Comparison of ENCODE assay signal across 19 cellular contexts in genomic region chr20:24963672-24964517, GRCh38. TPM values are rescaled to one million over a fixed set of nuclear protein-coding genes. Genes with fewer than 3 reads are reported as not detected.
A peak's percentile ranks its signal among the peaks of the same experiment; 100 is the strongest.
DNase-seq lines count a peak whose midpoint lies in the region; ATAC-seq, FAIRE-seq and TF ChIP-seq lines count a peak whose summit lies in the region.
"Had no signal": no experiment of that assay in that cellular context is flagged by ENCODE, and none has a peak within 500 bp of the region (broad histone marks: within the 10 kb centered on the region; RNA-seq: fewer than 3 reads in every experiment).

No MANE protein-coding gene starts in this region.

- H3K36me3 Mint-ChIP-seq in activated T-helper 17 cell treated with anti-CD3 and anti-CD28 coated beads, Interleukin-2, amount 50 U/mL, for 72 hours (ENCODE audit: low read depth) = peaks cover 96% of the 10 kb centered on the region

- intact Hi-C loops in HepG2 (cut with micrococcal nuclease; ENCODE audit: unreplicated experiment) = no loop called here
- intact Hi-C loops in right lobe of liver (cut with DNase I) = no loop called here
- intact Hi-C loops in aorta (cut with DNase I) = no loop called here

- H3K4me3 ChIP-seq in HepG2 (replicated peaks in 1 of 3; ENCODE audit: insufficient read depth in 1 of 3, low read depth in 2 of 3, low read length in 3 of 3) = no peak overlapping the region
- no peak overlapping the region for H3K4me3 ChIP-seq in right lobe of liver
- no peak overlapping the region for H3K4me3 ChIP-seq in aorta (ENCODE audit: low read length in 2 of 2)
- H3K4me3 ChIP-seq: HAP-1, stomach had no signal

- TF ChIP-seq EP300 in HepG2 (IDR thresholded peaks at IDR 0.05; ENCODE audit: low read depth in 2 of 2, low read length in 2 of 2) = no peak
- no peak for TF ChIP-seq EP300 in HepG2 (CRISPR knock-in tag; IDR thresholded peaks at IDR 0.05; ENCODE audit: borderline replicate concordance)

- peaks cover 14% of the 10 kb centered on the region for H3K4me1 Mint-ChIP-seq in activated T-helper 17 cell treated with anti-CD3 and anti-CD28 coated beads, Interleukin-2, amount 50 U/mL, for 72 hours
- H3K4me1 Mint-ChIP-seq: mesothelial cell of epicardium had no signal

- peak overlapping the region; percentile 74 for H3K27ac Mint-ChIP-seq in activated T-helper 17 cell treated with anti-CD3 and anti-CD28 coated beads, Interleukin-2, amount 50 U/mL, for 72 hours
- H3K27ac Mint-ChIP-seq: activated naive CD4-positive, alpha-beta T cell treated with anti-CD3 and anti-CD28 coated beads, Interleukin-2, amount 50 U/mL, for 24 hours; mesothelial cell of epicardium had no signal

- peaks cover 40 to 82% of the 10 kb centered on the region in 2 experiments for H3K36me3 ChIP-seq in HepG2 (replicated peaks in 1 of 2; ENCODE audit: control insufficient read depth in 1 of 2, insufficient read depth in 2 of 2, low read length in 2 of 2)
- H3K36me3 ChIP-seq in right lobe of liver = peaks cover 0 to 92% (median 44%) of the 10 kb centered on the region in 4 donors
- H3K36me3 ChIP-seq in aorta (ENCODE audit: control insufficient read depth in 1 of 2, insufficient read depth in 2 of 2, low read length in 1 of 2) = peaks cover 0 to 6% of the 10 kb centered on the region in 2 donors

- H3K4me3 Mint-ChIP-seq in activated T-helper 17 cell treated with anti-CD3 and anti-CD28 coated beads, Interleukin-2, amount 50 U/mL, for 72 hours = no peak overlapping the region
- H3K4me3 Mint-ChIP-seq: activated naive CD4-positive, alpha-beta T cell treated with anti-CD3 and anti-CD28 coated beads, Interleukin-2, amount 50 U/mL, for 24 hours; mesothelial cell of epicardium had no signal

- no TSS peak for BruUV-seq in HepG2 (replicated peaks; lab: Mats Ljungman, UMichigan)

- no peaks in the 10 kb centered on the region for H4K20me1 ChIP-seq in HepG2 (ENCODE audit: insufficient read depth, low read length)

- H3K4me1 ChIP-seq in HepG2 (ENCODE audit: insufficient read depth, low read length) (no peaks in the 10 kb centered on the region), right lobe of liver (no peaks in the 10 kb centered on the region), aorta (ENCODE audit: control insufficient read depth in 1 of 2, insufficient read depth in 2 of 2, low read length in 2 of 2) (no peaks in the 10 kb centered on the region)
- H3K4me1 ChIP-seq: HAP-1, stomach had no signal

- H2AFZ ChIP-seq in HepG2 (ENCODE audit: low read length) = no peak overlapping the region

- WGBS in HepG2 (ENCODE audit: low lambda C conversion rate) = 97% methylated on average over 20 of the region's 21 CpGs
- 93% methylated on average over 3 of the region's 21 CpGs for WGBS in right lobe of liver (ENCODE audit: insufficient coverage, low coverage, low lambda C conversion rate, missing lambda C conversion rate)
- WGBS in aorta, 2 donors = 96% methylated on average over 21 of the region's 21 CpGs

- no peak overlapping the region for H3K9ac ChIP-seq in HepG2 (ENCODE audit: insufficient read depth, low read depth, low read length)

- H3K27ac ChIP-seq in HepG2 (ENCODE audit: extremely low read length, insufficient read depth, low read length) (no peak overlapping the region), right lobe of liver (no peak overlapping the region), aorta (ENCODE audit: low read depth in 1 of 2, low read length in 2 of 2) (no peak overlapping the region)
- H3K27ac ChIP-seq: stomach had no signal

- no peaks in the 10 kb centered on the region for H3K79me2 ChIP-seq in HepG2 (ENCODE audit: insufficient read depth, low read length)

- TF ChIP-seq RAD21 in HepG2 (CRISPR knock-in tag; IDR thresholded peaks at IDR 0.05) = no peak

- TF ChIP-seq CTCF in HepG2 (CRISPR knock-in tag; IDR thresholded peaks at IDR 0.05) (no peak), right lobe of liver (IDR thresholded peaks at IDR 0.05) (no peak)

- TF ChIP-seq POLR2A in HepG2 (IDR thresholded peaks at IDR 0.05; ENCODE audit: insufficient read depth in 1 of 2, low read depth in 2 of 2, low read length in 2 of 2) = no peak
- TF ChIP-seq POLR2A in right lobe of liver (IDR thresholded peaks at IDR 0.05) = no peak

- in situ Hi-C loops in HepG2 (cut with HindIII; ENCODE audit: extremely low pct_ligation_motif_present, low pct_unique_long_range_greater_than_20kb) = no loop called here

- POLR2A ChIA-PET in HepG2 (lab: Yijun Ruan, JAX) = no interaction called here

- no peak for FAIRE-seq in HepG2 (lab: Jason Lieb, UNC)
- FAIRE-seq: urothelium cell line had no signal

- CTCF ChIA-PET in HepG2 (lab: Yijun Ruan, JAX; ENCODE audit: low intra/inter-chr PET ratio, low total read pairs) = no interaction called here

- ATAC-seq in HepG2 (no peak), right lobe of liver (no peak), aorta (ENCODE audit: low FRiP score) (peak; percentile 22), GM18511 (IDR thresholded peaks at IDR 0.05; ENCODE audit: unreplicated experiment) (no peak)
- ATAC-seq in activated T-helper 17 cell treated with anti-CD3 and anti-CD28 coated beads, Interleukin-2, amount 50 U/mL, for 72 hours (replicated peaks) = no peak
- ATAC-seq: Right ventricle myocardium inferior had no signal

- H3K27me3 Mint-ChIP-seq in activated T-helper 17 cell treated with anti-CD3 and anti-CD28 coated beads, Interleukin-2, amount 50 U/mL, for 72 hours = no peaks in the 10 kb centered on the region
- H3K27me3 Mint-ChIP-seq: activated naive CD4-positive, alpha-beta T cell treated with anti-CD3 and anti-CD28 coated beads, Interleukin-2, amount 50 U/mL, for 24 hours had no signal

- no peaks in the 10 kb centered on the region for H3K9me3 ChIP-seq in HepG2 (ENCODE audit: low read length)
- no peaks in the 10 kb centered on the region for H3K9me3 ChIP-seq in right lobe of liver
- no peaks in the 10 kb centered on the region for H3K9me3 ChIP-seq in aorta (ENCODE audit: control insufficient read depth, low read length)
- H3K9me3 ChIP-seq: HAP-1, stomach had no signal

- H3K27me3 ChIP-seq in HepG2 (ENCODE audit: control insufficient read depth in 1 of 2, insufficient read depth in 2 of 2, low read length in 2 of 2) (no peaks in the 10 kb centered on the region), right lobe of liver (no peaks in the 10 kb centered on the region), aorta (ENCODE audit: control insufficient read depth in 1 of 2, insufficient read depth in 2 of 2, low read length in 1 of 2) (no peaks in the 10 kb centered on the region)
- H3K27me3 ChIP-seq: stomach had no signal

- no peak for DNase-seq in HepG2 (ENCODE audit: low spot score)
- DNase-seq in right lobe of liver = no peak
- peak; percentile 4 for DNase-seq in mucosa of gallbladder (ENCODE audit: low spot score)
- DNase-seq in aorta = no peak
- DNase-seq in HT-29 (ENCODE audit: low spot score) = no peak
- DNase-seq in NCI-H1092 (lab: John Stamatoyannopoulos, UW) = no peak
- DNase-seq: foreskin melanocyte, NCI-H1930, stomach had no signal

- H3K4me2 ChIP-seq in HepG2 (ENCODE audit: low read depth, low read length) = no peak overlapping the region

- H3K9me3 Mint-ChIP-seq in activated T-helper 17 cell treated with anti-CD3 and anti-CD28 coated beads, Interleukin-2, amount 50 U/mL, for 72 hours = no peaks in the 10 kb centered on the region
- H3K9me3 Mint-ChIP-seq: activated naive CD4-positive, alpha-beta T cell treated with anti-CD3 and anti-CD28 coated beads, Interleukin-2, amount 50 U/mL, for 24 hours; mesothelial cell of epicardium had no signal

RNA-seq across cellular contexts. Expression of gene CST7, which starts 14.8 kb away (rescaled TPM):
- total RNA-seq in HepG2 (2016; rRNA removed; fragmentation: Illumina TruSeq; extraction: Trizol) (not detected in 2 replicates), right lobe of liver (1 to 10 TPM; 1.1 to 4.6 (median 1.5) TPM), mucosa of gallbladder (4.3 TPM), aorta (1 to 10 TPM; 3.1 to 4.6 TPM)
- not detected in 2 replicates for total RNA-seq in HepG2 (2016; cell fraction: cytosol; rRNA removed; fragmentation: Illumina TruSeq; extraction: Trizol; ENCODE audit: low read depth)
- not detected in 2 replicates for total RNA-seq in HepG2 (2016; cell fraction: insoluble cytoplasmic fraction; rRNA removed; fragmentation: Illumina TruSeq; extraction: Trizol)
- not detected in 2 replicates for total RNA-seq in HepG2 (2016; cell fraction: membrane; rRNA removed; fragmentation: Illumina TruSeq; extraction: Trizol)
- total RNA-seq in HepG2 (2016; cell fraction: nucleus; rRNA removed; fragmentation: Illumina TruSeq; extraction: Trizol) = not detected in 2 replicates
- polyA plus RNA-seq in HepG2 (2011; rRNA removed) (not detected in 2 replicates), aorta (1 to 10 TPM; 1.0 to 3.9 TPM)
- polyA plus RNA-seq in HepG2 (2011; cell fraction: cytosol; rRNA removed) = not detected in 2 replicates
- polyA plus RNA-seq in HepG2 (2011; cell fraction: nucleus; rRNA removed) = not detected in 2 replicates
- not detected in 2 replicates for polyA plus RNA-seq in HepG2 (2012)
- polyA plus RNA-seq in HepG2 (2016; cell fraction: cytosol; fragmentation: Illumina TruSeq; extraction: Trizol; ENCODE audit: low read depth) = not detected in 2 replicates
- not detected in 2 replicates for polyA plus RNA-seq in HepG2 (2016; cell fraction: insoluble cytoplasmic fraction; fragmentation: Illumina TruSeq; extraction: Trizol; ENCODE audit: low read depth)
- not detected in 2 replicates for polyA plus RNA-seq in HepG2 (2016; cell fraction: membrane; fragmentation: Illumina TruSeq; extraction: Trizol; ENCODE audit: low read depth)
- not detected in 2 replicates for polyA plus RNA-seq in HepG2 (2016; cell fraction: nucleus; fragmentation: Illumina TruSeq; extraction: Trizol; ENCODE audit: insufficient read depth, low read depth)
- polyA minus RNA-seq in HepG2 (2011; rRNA and poly(A)+ RNA removed; ENCODE audit: low replicate concordance) = not detected in 2 replicates
- polyA minus RNA-seq in HepG2 (2011; cell fraction: cytosol; rRNA and poly(A)+ RNA removed) = not detected in 2 replicates
- not detected in 2 replicates for polyA minus RNA-seq in HepG2 (2011; cell fraction: nucleus; rRNA and poly(A)+ RNA removed)
- total RNA-seq in activated T-helper 17 cell treated with anti-CD3 and anti-CD28 coated beads, Interleukin-2, amount 50 U/mL, for 72 hours = 10 to 100 TPM; 38.2 to 41.7 TPM
- not detected in 2 replicates for total RNA-seq in HT-29 (2014; rRNA removed; shearing (Covaris generic))
- total RNA-seq: dermis microvascular lymphatic vessel endothelial cell, epithelial cell of proximal tubule, mesothelial cell of epicardium, NCI-H460 had no signal

RNA-seq across cellular contexts. Expression of gene APMAP, which starts 28.7 kb away (rescaled TPM):
- total RNA-seq in HepG2 (2016; rRNA removed; fragmentation: Illumina TruSeq; extraction: Trizol) (96.9 and 214 TPM in 2 replicates), right lobe of liver (100 to 1,000 TPM; 130 to 210 (median 140) TPM), mucosa of gallbladder (68.8 TPM), aorta (10 to 100 TPM; 43.8 to 54.1 TPM)
- total RNA-seq in HepG2 (2016; cell fraction: cytosol; rRNA removed; fragmentation: Illumina TruSeq; extraction: Trizol; ENCODE audit: low read depth) = 20.1 and 22.7 TPM in 2 replicates
- total RNA-seq in HepG2 (2016; cell fraction: insoluble cytoplasmic fraction; rRNA removed; fragmentation: Illumina TruSeq; extraction: Trizol) = 98.2 and 226 TPM in 2 replicates
- total RNA-seq in HepG2 (2016; cell fraction: membrane; rRNA removed; fragmentation: Illumina TruSeq; extraction: Trizol) = 41.7 and 44.7 TPM in 2 replicates
- total RNA-seq in HepG2 (2016; cell fraction: nucleus; rRNA removed; fragmentation: Illumina TruSeq; extraction: Trizol) = 175 and 197 TPM in 2 replicates
- polyA plus RNA-seq in HepG2 (2011; rRNA removed) (168 and 177 TPM in 2 replicates), aorta (10 to 100 TPM; 23.4 to 37.8 TPM)
- 161 and 178 TPM in 2 replicates for polyA plus RNA-seq in HepG2 (2011; cell fraction: cytosol; rRNA removed)
- polyA plus RNA-seq in HepG2 (2011; cell fraction: nucleus; rRNA removed) = 60.9 and 87.7 TPM in 2 replicates
- 152 and 183 TPM in 2 replicates for polyA plus RNA-seq in HepG2 (2012)
- polyA plus RNA-seq in HepG2 (2016; cell fraction: cytosol; fragmentation: Illumina TruSeq; extraction: Trizol; ENCODE audit: low read depth) = 19.3 and 19.6 TPM in 2 replicates
- 91.9 and 93.0 TPM in 2 replicates for polyA plus RNA-seq in HepG2 (2016; cell fraction: insoluble cytoplasmic fraction; fragmentation: Illumina TruSeq; extraction: Trizol; ENCODE audit: low read depth)
- polyA plus RNA-seq in HepG2 (2016; cell fraction: membrane; fragmentation: Illumina TruSeq; extraction: Trizol; ENCODE audit: low read depth) = 31.8 and 32.4 TPM in 2 replicates
- 261 and 268 TPM in 2 replicates for polyA plus RNA-seq in HepG2 (2016; cell fraction: nucleus; fragmentation: Illumina TruSeq; extraction: Trizol; ENCODE audit: insufficient read depth, low read depth)
- polyA minus RNA-seq in HepG2 (2011; rRNA and poly(A)+ RNA removed; ENCODE audit: low replicate concordance) = 27.2 and 96.2 TPM in 2 replicates
- polyA minus RNA-seq in HepG2 (2011; cell fraction: cytosol; rRNA and poly(A)+ RNA removed) = 41.4 and 51.0 TPM in 2 replicates
- polyA minus RNA-seq in HepG2 (2011; cell fraction: nucleus; rRNA and poly(A)+ RNA removed) = 33.6 and 47.4 TPM in 2 replicates
- total RNA-seq in activated T-helper 17 cell treated with anti-CD3 and anti-CD28 coated beads, Interleukin-2, amount 50 U/mL, for 72 hours = 10 to 100 TPM; 30.7 to 49.4 TPM
- 92.6 and 93.8 TPM in 2 replicates for total RNA-seq in HT-29 (2014; rRNA removed; shearing (Covaris generic))
